Comparison of ENCODE assay signal across 1 cellular context in the genomic region with DNA sequence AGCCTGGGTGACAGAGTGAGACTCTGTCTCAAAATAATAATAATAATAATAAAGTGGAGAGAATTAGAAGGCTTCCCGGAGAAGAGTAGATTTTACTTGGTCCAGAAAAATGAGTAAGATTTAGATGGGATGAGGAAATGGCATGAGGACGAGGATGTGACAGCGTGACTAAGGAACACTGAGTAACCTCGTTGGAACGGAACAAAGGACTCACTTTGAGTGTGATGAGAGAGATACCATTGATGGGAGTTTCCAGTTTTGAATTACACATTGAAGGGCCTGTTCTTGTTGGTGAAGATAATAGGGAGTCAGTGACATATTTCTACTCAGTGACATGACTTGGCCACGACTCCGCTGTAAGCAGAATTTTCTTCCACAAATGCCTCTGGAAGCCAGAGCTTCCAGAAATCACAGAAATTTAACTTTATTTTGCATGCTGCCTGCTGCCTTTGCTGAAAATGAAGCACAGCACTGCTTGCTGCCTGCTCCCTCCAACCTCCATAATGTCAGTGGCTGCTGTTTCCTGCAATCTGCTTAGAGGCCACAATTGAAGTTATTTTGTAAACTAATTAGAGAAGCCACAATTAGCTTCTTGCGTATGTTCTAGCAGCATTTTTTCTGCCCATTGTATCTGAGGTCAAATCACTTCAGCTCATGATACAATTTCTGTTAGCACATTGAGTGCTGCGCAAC.
TF ChIP-seq lines count a peak whose summit lies in the region.

No MANE protein-coding gene starts in this region.

TF ChIP-seq in H1, 55 proteins besides CTCF, POLR2A, EP300 and RAD21:
- no peak for TF ChIP-seq NANOG (IDR thresholded peaks at IDR 0.05; ENCODE audit: insufficient read depth, low read depth, low read length, poor library complexity, severe bottlenecking)
- TF ChIP-seq CTBP2 (IDR thresholded peaks at IDR 0.05; ENCODE audit: borderline replicate concordance, insufficient read depth, insufficient read length, low read length), result no peak
- TF ChIP-seq CHD7 (IDR thresholded peaks at IDR 0.05; ENCODE audit: insufficient replicate concordance, low read length), result no peak
- TF ChIP-seq TEAD4 (IDR thresholded peaks at IDR 0.05; ENCODE audit: low read depth, low read length), result no peak
- TF ChIP-seq MAFK (IDR thresholded peaks at IDR 0.05; ENCODE audit: low read depth, low read length), result no peak
- no peak for TF ChIP-seq CBX5 (IDR thresholded peaks at IDR 0.05; ENCODE audit: low read depth, low read length)
- TF ChIP-seq RFX5 (IDR thresholded peaks at IDR 0.05; ENCODE audit: borderline replicate concordance, low read depth, low read length), result no peak
- no peak for TF ChIP-seq HDAC6 (IDR thresholded peaks at IDR 0.05; ENCODE audit: low read depth, low read length)
- no peak for TF ChIP-seq GABPA (IDR thresholded peaks at IDR 0.05; ENCODE audit: borderline replicate concordance, insufficient read depth, low read length)
- TF ChIP-seq TAF7 (optimal IDR thresholded peaks at IDR 0.05; ENCODE audit: borderline replicate concordance, low read depth, low read length), result no peak
- TF ChIP-seq TBP (IDR thresholded peaks at IDR 0.05; ENCODE audit: low read depth, low read length), result no peak
- TF ChIP-seq SP2 (IDR thresholded peaks at IDR 0.05; ENCODE audit: low read length), result no peak
- TF ChIP-seq GTF2F1 (IDR thresholded peaks at IDR 0.05; ENCODE audit: borderline replicate concordance, low read depth, low read length), result no peak
- no peak for TF ChIP-seq CEBPB (IDR thresholded peaks at IDR 0.05; ENCODE audit: low read depth, low read length)
- no peak for TF ChIP-seq PHF8 (conservative IDR thresholded peaks at IDR 0.05; ENCODE audit: low read depth, low read length)
- TF ChIP-seq SUZ12 (IDR thresholded peaks at IDR 0.05; ENCODE audit: low read length), result no peak
